Comparison of ENCODE assay signal across 8 cellular contexts in the genomic region with DNA sequence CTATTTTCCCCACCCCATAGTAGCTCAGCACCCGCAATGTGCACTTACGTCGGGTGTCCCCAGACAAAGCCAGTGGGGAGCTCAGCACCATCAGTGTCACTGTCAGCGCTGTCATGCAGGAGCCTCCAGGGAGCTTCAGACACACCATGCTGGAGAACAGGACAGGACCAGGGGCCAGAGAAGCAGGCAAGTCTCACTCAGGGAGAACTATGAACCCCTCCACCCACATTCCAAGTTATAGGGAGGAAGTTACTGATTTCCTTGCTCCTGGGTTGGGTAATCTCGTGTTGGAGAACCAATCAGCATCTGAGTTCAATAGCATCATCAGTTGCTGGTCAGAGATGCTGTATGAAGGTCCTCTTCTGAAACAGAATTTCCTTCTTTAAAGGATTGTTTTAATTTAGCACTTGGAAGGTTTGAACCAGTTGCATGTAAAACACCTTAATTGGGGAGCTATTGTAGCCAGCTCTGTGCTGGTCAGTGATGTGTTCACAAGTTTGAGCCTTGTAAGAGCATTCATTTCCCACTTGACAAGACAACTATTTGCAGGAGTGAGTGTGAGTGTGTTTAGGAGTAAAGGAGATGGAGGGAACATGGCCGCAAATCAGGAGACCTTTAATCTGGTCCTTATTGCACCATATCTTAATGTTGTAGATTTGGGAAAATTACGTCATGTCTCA. TPM values are rescaled to one million over a fixed set of nuclear protein-coding genes. Genes with fewer than 3 reads are reported as not detected.
A peak's percentile ranks its signal among the peaks of the same experiment; 100 is the strongest.
DNase-seq lines count a peak whose midpoint lies in the region; ATAC-seq and TF ChIP-seq lines count a peak whose summit lies in the region.
"Not testable (repeated sequence)": the region's sequence is repeated elsewhere in the genome, so short reads cannot be mapped to it uniquely, and the experiment has no call there.

Gene HLA-DRB1 (minus strand): TSS at position 254 of the 680 bp plus-strand sequence. CDS start 106 bp downstream, at position 148.

- not testable (repeated sequence) for H3K27me3 ChIP-seq in SU-DHL-6 (ENCODE audit: low read length); naive thymus-derived CD4-positive, alpha-beta T cell (ENCODE audit: control insufficient read depth in 2 of 2, insufficient read depth in 2 of 2, low read length in 2 of 2); upper lobe of right lung

- TF ChIP-seq CTCF in GM12865 (IDR thresholded peaks at IDR 0.05; ENCODE audit: insufficient read depth, low read depth, low read length, missing control alignments); SU-DHL-6 (IDR thresholded peaks at IDR 0.05; ENCODE audit: insufficient read depth, low read length, poor library complexity, severe bottlenecking); upper lobe of right lung (IDR thresholded peaks at IDR 0.05): not testable (repeated sequence)

- not testable (repeated sequence) for H4K20me1 ChIP-seq in SU-DHL-6 (ENCODE audit: low read depth, low read length)

- H3K4me3 ChIP-seq in GM12865 (ENCODE audit: low read depth, low read length) (peak within 1 kb of the TSS; percentile 76), SU-DHL-6 (ENCODE audit: insufficient read depth, low read length, poor library complexity, severe bottlenecking) (peak within 1 kb of the TSS; percentile 60)
- peak within 1 kb of the TSS; percentile 48 for H3K4me3 ChIP-seq in naive thymus-derived CD4-positive, alpha-beta T cell (ENCODE audit: low read length)
- H3K4me3 ChIP-seq in upper lobe of right lung, result not testable (repeated sequence)

- POLR2A ChIA-PET in activated naive CD8-positive, alpha-beta T cell treated with anti-CD3 and anti-CD28 coated beads, Interleukin-2, amount 10 ng/mL, durations not matched to agents 7 days and 5 days (lab: Charles Lee), result interaction anchor here (1.0 kb wide), 1 partner anchor 60 kb away, joined by 3 read pairs; the partner anchor contains the start of gene HLA-DRB5
- POLR2A ChIA-PET in naive thymus-derived CD4-positive, alpha-beta T cell (lab: Charles Lee), result not testable (repeated sequence)

- not testable (repeated sequence) for H3F3A ChIP-seq in SU-DHL-6 (ENCODE audit: insufficient read depth)

- intact Hi-C loops in Right ventricle myocardium inferior (cut with DNase I), result loop anchor here (10.0 kb wide), 1 partner anchor 65 kb away; no protein-coding TSS in a partner anchor
- intact Hi-C loops in naive thymus-derived CD4-positive, alpha-beta T cell (cut with micrococcal nuclease); upper lobe of right lung (cut with DNase I): not testable (repeated sequence)

- peak within 1 kb of the TSS; percentile 90 for H3K4me2 ChIP-seq in SU-DHL-6 (ENCODE audit: low read depth, low read length, poor library complexity, severe bottlenecking)

- not testable (repeated sequence) for H3K9me2 ChIP-seq in SU-DHL-6 (replicated peaks; ENCODE audit: insufficient read depth, low read length)

- not testable (repeated sequence) for H3K27ac Mint-ChIP-seq in activated naive CD8-positive, alpha-beta T cell treated with anti-CD3 and anti-CD28 coated beads, Interleukin-2, amount 10 ng/mL, durations not matched to agents 7 days and 5 days
- H3K27ac Mint-ChIP-seq in naive thymus-derived CD4-positive, alpha-beta T cell, result peak within 1 kb of the TSS in 2 of 9 donors; percentile 15 to 77

- peak; percentile 82 for DNase-seq in GM12865 (ENCODE audit: low read depth)
- not testable (repeated sequence) for DNase-seq in activated naive CD8-positive, alpha-beta T cell treated with anti-CD3 and anti-CD28 coated beads, Interleukin-2, amount 10 ng/mL, durations not matched to agents 7 days and 5 days; Right ventricle myocardium inferior (ENCODE audit: missing footprints); upper lobe of right lung
- DNase-seq in naive thymus-derived CD4-positive, alpha-beta T cell, result peak in 3 of 9 donors; percentile 22 to 59 (median 30)

- ATAC-seq in GM21515 (IDR thresholded peaks at IDR 0.05; ENCODE audit: unreplicated experiment) (peak; percentile 92), HG03342 (IDR thresholded peaks at IDR 0.05; ENCODE audit: unreplicated experiment) (peak; percentile 91), Right ventricle myocardium inferior (peak; percentile 90), upper lobe of right lung (peak; percentile 99)
- ATAC-seq in activated naive CD8-positive, alpha-beta T cell treated with anti-CD3 and anti-CD28 coated beads, Interleukin-2, amount 10 ng/mL, durations not matched to agents 7 days and 5 days (ENCODE audit: low read depth), result peak; percentile 86
- ATAC-seq in naive thymus-derived CD4-positive, alpha-beta T cell, result peak; percentile 96

- peak within 1 kb of the TSS; percentile 57 for H3K9ac ChIP-seq in SU-DHL-6 (ENCODE audit: low read length)

- peak within 1 kb of the TSS; percentile 90 for H2AFZ ChIP-seq in SU-DHL-6 (ENCODE audit: low read depth, low read length, severe bottlenecking)

- peaks cover 28% of the 10 kb centered on the region for H3K79me2 ChIP-seq in SU-DHL-6 (ENCODE audit: insufficient read depth, low read length)

- H3K9me3 Mint-ChIP-seq in activated naive CD8-positive, alpha-beta T cell treated with anti-CD3 and anti-CD28 coated beads, Interleukin-2, amount 10 ng/mL, durations not matched to agents 7 days and 5 days; naive thymus-derived CD4-positive, alpha-beta T cell: not testable (repeated sequence)

- not testable (repeated sequence) for H3K36me3 Mint-ChIP-seq in activated naive CD8-positive, alpha-beta T cell treated with anti-CD3 and anti-CD28 coated beads, Interleukin-2, amount 10 ng/mL, durations not matched to agents 7 days and 5 days; naive thymus-derived CD4-positive, alpha-beta T cell

- peak within 1 kb of the TSS; percentile 35 for H3K4me3 Mint-ChIP-seq in activated naive CD8-positive, alpha-beta T cell treated with anti-CD3 and anti-CD28 coated beads, Interleukin-2, amount 10 ng/mL, durations not matched to agents 7 days and 5 days
- H3K4me3 Mint-ChIP-seq in naive thymus-derived CD4-positive, alpha-beta T cell, result peak within 1 kb of the TSS in 8 of 10 donors; percentile 13 to 83 (median 69)

- CTCF ChIA-PET in naive thymus-derived CD4-positive, alpha-beta T cell (lab: Charles Lee), result not testable (repeated sequence)

- not testable (repeated sequence) for H3K4me1 ChIP-seq in naive thymus-derived CD4-positive, alpha-beta T cell (ENCODE audit: control insufficient read depth in 2 of 2, insufficient read depth in 2 of 2, low read length in 2 of 2); upper lobe of right lung

- H3K36me3 ChIP-seq in SU-DHL-6 (ENCODE audit: low read length); naive thymus-derived CD4-positive, alpha-beta T cell (ENCODE audit: control insufficient read depth in 2 of 3, insufficient read depth in 3 of 3, low read length in 3 of 3); upper lobe of right lung: not testable (repeated sequence)

- not testable (repeated sequence) for H3K4me1 Mint-ChIP-seq in activated naive CD8-positive, alpha-beta T cell treated with anti-CD3 and anti-CD28 coated beads, Interleukin-2, amount 10 ng/mL, durations not matched to agents 7 days and 5 days
- peaks cover 0 to 25% (median 6%) of the 10 kb centered on the region in 7 donors for H3K4me1 Mint-ChIP-seq in naive thymus-derived CD4-positive, alpha-beta T cell

- H3K9me3 ChIP-seq in SU-DHL-6 (ENCODE audit: insufficient read depth, low read length); naive thymus-derived CD4-positive, alpha-beta T cell (ENCODE audit: control insufficient read depth in 2 of 3, low read length in 3 of 3); upper lobe of right lung: not testable (repeated sequence)

- H3K27ac ChIP-seq in SU-DHL-6 (ENCODE audit: low read depth, low read length), result peak within 1 kb of the TSS; percentile 32; the same call in 1 of the 2 replicates
- not testable (repeated sequence) for H3K27ac ChIP-seq in naive thymus-derived CD4-positive, alpha-beta T cell (ENCODE audit: low read depth, low read length); upper lobe of right lung

- H3K27me3 Mint-ChIP-seq in activated naive CD8-positive, alpha-beta T cell treated with anti-CD3 and anti-CD28 coated beads, Interleukin-2, amount 10 ng/mL, durations not matched to agents 7 days and 5 days, result peaks cover 28% of the 10 kb centered on the region
- not testable (repeated sequence) for H3K27me3 Mint-ChIP-seq in naive thymus-derived CD4-positive, alpha-beta T cell

RNA-seq across cellular contexts. Expression of gene HLA-DRB1, which starts in this region (rescaled TPM):
- total RNA-seq in activated naive CD8-positive, alpha-beta T cell treated with anti-CD3 and anti-CD28 coated beads, Interleukin-2, amount 10 ng/mL, durations not matched to agents 7 days and 5 days, result 10 to 100 TPM; 11.8 to 12.1 TPM
- total RNA-seq in Right ventricle myocardium inferior (32.4 TPM), upper lobe of right lung (335 TPM)
- 100 to 1,000 TPM in 1 of 5 experiments, 10 to 100 TPM in 4; 16.4 to 229 (median 52.1) TPM for total RNA-seq in naive thymus-derived CD4-positive, alpha-beta T cell
- 10 to 100 TPM in 1 of 2 donors, 1 to 10 TPM in 1; 3.1 to 10.7 TPM for polyA plus RNA-seq in naive thymus-derived CD4-positive, alpha-beta T cell
